Comparison of ENCODE assay signal across 1 cellular context in genomic region chr1:184051485-184052193, GRCh38.
A peak's percentile ranks its signal among the peaks of the same experiment; 100 is the strongest.
TF ChIP-seq lines count a peak whose summit lies in the region.

TSEN15 (plus strand) TSS chr1:184051730; CDS start chr1:184051756, 26 bp downstream.

TF ChIP-seq in HepG2, 621 proteins besides CTCF, POLR2A, EP300 and RAD21 (continued from another document and continues in another):
- peak; percentile 65 for TF ChIP-seq ZNF800 (CRISPR knock-in tag; IDR thresholded peaks at IDR 0.05)
- peak; percentile 69; the same call in 1 of the 2 replicates for TF ChIP-seq HBP1 (CRISPR knock-in tag; IDR thresholded peaks at IDR 0.05; ENCODE audit: low read depth)
- peak; percentile 31; the same call in 1 of the 2 replicates for TF ChIP-seq ZBTB21 (CRISPR knock-in tag; IDR thresholded peaks at IDR 0.05)
- TF ChIP-seq SUZ12 (IDR thresholded peaks at IDR 0.05; ENCODE audit: low read depth, low read length), result no peak
- TF ChIP-seq ZNF687 (CRISPR knock-in tag; IDR thresholded peaks at IDR 0.05), result peak; percentile 97
- no peak for TF ChIP-seq CHCHD3 (CRISPR knock-in tag; IDR thresholded peaks at IDR 0.05)
- TF ChIP-seq MXD3 (CRISPR knock-in tag; IDR thresholded peaks at IDR 0.05), result peak; percentile 84
- TF ChIP-seq ESRRA (CRISPR knock-in tag; IDR thresholded peaks at IDR 0.05; ENCODE audit: low read depth), result peak; percentile 62
- TF ChIP-seq SCMH1 (CRISPR knock-in tag; IDR thresholded peaks at IDR 0.05; ENCODE audit: borderline replicate concordance), result no peak
- peak; percentile 69 for TF ChIP-seq ZBTB34 (CRISPR knock-in tag; IDR thresholded peaks at IDR 0.05)
- TF ChIP-seq JARID2 (CRISPR knock-in tag; IDR thresholded peaks at IDR 0.05; ENCODE audit: insufficient replicate concordance), result peak; percentile 84
- TF ChIP-seq KMT2A (CRISPR knock-in tag; IDR thresholded peaks at IDR 0.05), result peak; percentile 98
- TF ChIP-seq ZNF841 (CRISPR knock-in tag; IDR thresholded peaks at IDR 0.05; ENCODE audit: borderline replicate concordance), result no peak
- peak; percentile 69 for TF ChIP-seq MIER2 (CRISPR knock-in tag; IDR thresholded peaks at IDR 0.05)
- TF ChIP-seq KLF13 (CRISPR knock-in tag; IDR thresholded peaks at IDR 0.05), result peak; percentile 89
- peak; percentile 61; the same call in 1 of the 2 replicates for TF ChIP-seq ZNF766 (CRISPR knock-in tag; IDR thresholded peaks at IDR 0.05; ENCODE audit: borderline replicate concordance)
- 0 out of 2 replicates have a peak, but pooled peaks have one; percentile 11 for TF ChIP-seq SATB2 (CRISPR knock-in tag; IDR thresholded peaks at IDR 0.05)
- TF ChIP-seq MXD4 (CRISPR knock-in tag; IDR thresholded peaks at IDR 0.05), result peak; percentile 74; the same call in 1 of the 2 replicates
- peak; percentile 70 for TF ChIP-seq RFXAP (CRISPR knock-in tag; IDR thresholded peaks at IDR 0.05; ENCODE audit: borderline replicate concordance)
- peak; percentile 87 for TF ChIP-seq KAT8 (CRISPR knock-in tag; IDR thresholded peaks at IDR 0.05)
- peak; percentile 93 for TF ChIP-seq SAP130 (CRISPR knock-in tag; IDR thresholded peaks at IDR 0.05; ENCODE audit: low read depth)
- peak; percentile 82 for TF ChIP-seq TARDBP (CRISPR knock-in tag; IDR thresholded peaks at IDR 0.05)
- TF ChIP-seq ZNF777 (CRISPR knock-in tag; IDR thresholded peaks at IDR 0.05), result peak; percentile 84
- TF ChIP-seq SAFB2 (CRISPR knock-in tag; IDR thresholded peaks at IDR 0.05; ENCODE audit: borderline replicate concordance, low read depth), result peak; percentile 84
- peak; percentile 88 for TF ChIP-seq ARNT2 (CRISPR knock-in tag; IDR thresholded peaks at IDR 0.05; ENCODE audit: low read depth)
- no peak for TF ChIP-seq ZSCAN12 (CRISPR knock-in tag; IDR thresholded peaks at IDR 0.05)
- TF ChIP-seq ZNF136 (CRISPR knock-in tag; IDR thresholded peaks at IDR 0.05; ENCODE audit: low read depth), result peak; percentile 36; the same call in 1 of the 2 replicates
- TF ChIP-seq ZNF34 (CRISPR knock-in tag; IDR thresholded peaks at IDR 0.05; ENCODE audit: borderline replicate concordance), result peak; percentile 98
- 0 out of 2 replicates have a peak, but pooled peaks have one; percentile 57 for TF ChIP-seq AKAP8 (CRISPR knock-in tag; IDR thresholded peaks at IDR 0.05)
- TF ChIP-seq ZNF724P (CRISPR knock-in tag; IDR thresholded peaks at IDR 0.05; ENCODE audit: borderline replicate concordance), result peak; percentile 43; the same call in 1 of the 2 replicates
- peak; percentile 65; the same call in 1 of the 2 replicates for TF ChIP-seq GZF1 (CRISPR knock-in tag; IDR thresholded peaks at IDR 0.05)
- peak; percentile 93 for TF ChIP-seq ZNF564 (CRISPR knock-in tag; IDR thresholded peaks at IDR 0.05)
- TF ChIP-seq ZNF138 (CRISPR knock-in tag; IDR thresholded peaks at IDR 0.05; ENCODE audit: low read depth), result no peak
- TF ChIP-seq ARID4A (CRISPR knock-in tag; IDR thresholded peaks at IDR 0.05; ENCODE audit: borderline replicate concordance), result peak; percentile 93
- TF ChIP-seq ZNF274 (CRISPR knock-in tag; IDR thresholded peaks at IDR 0.05), result peak; percentile 83; the same call in 1 of the 2 replicates
- peak; percentile 85; the same call in 1 of the 2 replicates for TF ChIP-seq GLI4 (CRISPR knock-in tag; IDR thresholded peaks at IDR 0.05; ENCODE audit: borderline replicate concordance)
- 0 out of 2 replicates have a peak, but pooled peaks have one; percentile 7 for TF ChIP-seq ZNF644 (CRISPR knock-in tag; IDR thresholded peaks at IDR 0.05; ENCODE audit: low read depth)
- TF ChIP-seq RFXANK (CRISPR knock-in tag; IDR thresholded peaks at IDR 0.05), result no peak
- TF ChIP-seq TRIM24 (CRISPR knock-in tag; IDR thresholded peaks at IDR 0.05), result no peak
- TF ChIP-seq ZNF530 (CRISPR knock-in tag; IDR thresholded peaks at IDR 0.05; ENCODE audit: low read depth), result no peak
- no peak for TF ChIP-seq BHLHE40 (IDR thresholded peaks at IDR 0.05; ENCODE audit: low read length)
- no peak for TF ChIP-seq BCLAF1 (IDR thresholded peaks at IDR 0.05)
- TF ChIP-seq ZFP91 (CRISPR knock-in tag; IDR thresholded peaks at IDR 0.05; ENCODE audit: borderline replicate concordance), result peak; percentile 96
- TF ChIP-seq ZNF749 (CRISPR knock-in tag; IDR thresholded peaks at IDR 0.05; ENCODE audit: borderline replicate concordance), result peak; percentile 97
- 0 out of 2 replicates have a peak, but pooled peaks have one; percentile 21 for TF ChIP-seq ZNF383 (CRISPR knock-in tag; IDR thresholded peaks at IDR 0.05; ENCODE audit: borderline replicate concordance)
- no peak for TF ChIP-seq NR2F6 (IDR thresholded peaks at IDR 0.05)
- no peak; the same call in 1 of the 2 replicates for TF ChIP-seq NR2F6 (CRISPR knock-in tag; IDR thresholded peaks at IDR 0.05)
- peak; percentile 73 for TF ChIP-seq IKZF4 (CRISPR knock-in tag; IDR thresholded peaks at IDR 0.05; ENCODE audit: borderline replicate concordance, low read depth, not compliant biosample characterization)
- TF ChIP-seq MIER3 (CRISPR knock-in tag; IDR thresholded peaks at IDR 0.05; ENCODE audit: borderline replicate concordance), result peak; percentile 78; the same call in 1 of the 2 replicates
